ENCODE assay signal across 13 cellular contexts in genomic region chr9:129331772-129332512, GRCh38.
DNase-seq lines count a peak whose midpoint lies in the region; ATAC-seq, FAIRE-seq and TF ChIP-seq lines count a peak whose summit lies in the region.
"Had no signal": no experiment of that assay in that cellular context is flagged by ENCODE, and none has a peak within 500 bp of the region (broad histone marks: within the 10 kb centered on the region; RNA-seq: fewer than 3 reads in every experiment).

No MANE protein-coding gene starts in this region.

- H3K27ac ChIP-seq in HCT116 (ENCODE audit: low read depth, low read length) (peak overlapping the region; percentile 100), body of pancreas (peak overlapping the region in 3 of 4 donors; percentile 86 to 97 (median 93)), kidney (ENCODE audit: low read depth in 2 of 2, low read length in 2 of 2) (peak overlapping the region; percentile 6 to 43), suprapubic skin (peak overlapping the region; percentile 80)

- DNase-seq in HCT116 (ENCODE audit: low read depth, low spot score) (no peak), body of pancreas (no peak), kidney (no peak), suprapubic skin (ENCODE audit: low spot score in 2 of 2) (no peak), SIG-M5 (lab: John Stamatoyannopoulos, UW) (no peak), NCI-H1048 (lab: John Stamatoyannopoulos, UW) (no peak), T-helper 2 cell (no peak)
- DNase-seq: COR-L47; effector memory CD8-positive, alpha-beta T cell; PC-3; small intestine; T-helper 9 cell had no signal

- ATAC-seq in HCT116 (no peak), body of pancreas (no peak), HG03354 (IDR thresholded peaks at IDR 0.05; ENCODE audit: poor library complexity, severe bottlenecking, unreplicated experiment) (no peak)
- ATAC-seq: effector memory CD8-positive, alpha-beta T cell; PC-3 had no signal

- 85 to 89% methylated on average over 11 to 13 of the region's 13 CpGs for WGBS in body of pancreas, 2 donors
- 53% methylated on average over 13 of the region's 13 CpGs for WGBS in suprapubic skin

- H4K20me1 ChIP-seq in HCT116 (ENCODE audit: insufficient read depth), result no peaks in the 10 kb centered on the region

- TF ChIP-seq POLR2A in HCT116 (IDR thresholded peaks at IDR 0.05; ENCODE audit: borderline replicate concordance, extremely low read depth, insufficient read depth, insufficient read length) (no peak), body of pancreas (IDR thresholded peaks at IDR 0.05) (no peak), suprapubic skin (IDR thresholded peaks at IDR 0.05) (no peak)

- H2AFZ ChIP-seq in HCT116 (ENCODE audit: low read depth, low read length, poor library complexity, severe bottlenecking), result no peak overlapping the region

- no peak for TF ChIP-seq EP300 in suprapubic skin (IDR thresholded peaks at IDR 0.05)

- intact Hi-C loops in HCT116 (cut with micrococcal nuclease), result loop anchor here (5.0 kb wide), 1 partner anchor 155 kb away; no protein-coding TSS in a partner anchor
- intact Hi-C loops in body of pancreas (cut with DNase I), result no loop called here
- intact Hi-C loops in kidney (cut with DNase I), result no loop called here

- TF ChIP-seq CTCF in HCT116 (IDR thresholded peaks at IDR 0.05 in 2 of 3, conservative IDR thresholded peaks at IDR 0.05 in 1 of 3; ENCODE audit: borderline replicate concordance in 1 of 3, insufficient read depth in 1 of 3, low read depth in 2 of 3, low read length in 2 of 3) (no peak), body of pancreas (IDR thresholded peaks at IDR 0.05) (no peak), kidney (IDR thresholded peaks at IDR 0.05; ENCODE audit: borderline replicate concordance, extremely low read depth, insufficient read depth) (no peak), suprapubic skin (IDR thresholded peaks at IDR 0.05) (no peak)

- H3K9me2 ChIP-seq in HCT116 (ENCODE audit: insufficient read depth), result no peaks in the 10 kb centered on the region

- RAD21 ChIA-PET in HCT116 (lab: Charles Lee; ENCODE audit: low non-redundant PET in 1 of 2, low total read pairs in 2 of 2, uncharacterized antibody in 2 of 2, unreplicated experiment in 2 of 2), result no interaction called here

- H3K27me3 ChIP-seq in HCT116 (ENCODE audit: insufficient read depth, low read length), result no peaks in the 10 kb centered on the region
- H3K27me3 ChIP-seq in body of pancreas, result no peaks in the 10 kb centered on the region
- no peaks in the 10 kb centered on the region for H3K27me3 ChIP-seq in suprapubic skin

- FAIRE-seq in kidney (lab: Jason Lieb, UNC), result no peak
- FAIRE-seq: small intestine had no signal

- H3K79me2 ChIP-seq in HCT116 (ENCODE audit: insufficient read depth, low read length), result no peaks in the 10 kb centered on the region

- H3K9ac ChIP-seq in HCT116 (ENCODE audit: low read length) (no peak overlapping the region), kidney (ENCODE audit: low read length in 2 of 2) (no peak overlapping the region)

- H3K4me1 ChIP-seq in HCT116 (ENCODE audit: control insufficient read depth in 1 of 2, insufficient read depth in 2 of 2, low read length in 2 of 2), result peaks cover 43 to 57% of the 10 kb centered on the region in 2 experiments
- peaks cover 36% of the 10 kb centered on the region for H3K4me1 ChIP-seq in body of pancreas
- peaks cover 15 to 38% of the 10 kb centered on the region in 2 donors for H3K4me1 ChIP-seq in kidney (ENCODE audit: control insufficient read depth in 1 of 2, insufficient read depth in 1 of 2, low read depth in 1 of 2, low read length in 2 of 2)
- H3K4me1 ChIP-seq in suprapubic skin, result peaks cover 68% of the 10 kb centered on the region

- BruUV-seq in HCT116 (replicated peaks; lab: Mats Ljungman, UMichigan), result no TSS peak

- CTCF ChIA-PET in HCT116 (lab: Charles Lee), result no interaction called here

- no peak for TF ChIP-seq RAD21 in HCT116 (IDR thresholded peaks at IDR 0.05; ENCODE audit: low read depth)

- no peak overlapping the region; the same call in 1 of the 2 replicates for H3K4me2 ChIP-seq in HCT116 (ENCODE audit: low read length)

- peaks cover 0 to 18% of the 10 kb centered on the region in 2 experiments; a peak in 1 of 4 replicates for H3K9me3 ChIP-seq in HCT116 (ENCODE audit: control insufficient read depth in 1 of 2, insufficient read depth in 1 of 2, low read depth in 1 of 2, low read length in 2 of 2)
- no peaks in the 10 kb centered on the region for H3K9me3 ChIP-seq in body of pancreas
- peaks cover 0 to 11% of the 10 kb centered on the region in 2 donors for H3K9me3 ChIP-seq in kidney (ENCODE audit: control insufficient read depth in 1 of 2, low read length in 2 of 2)
- H3K9me3 ChIP-seq in suprapubic skin, result peaks cover 6% of the 10 kb centered on the region

- POLR2A ChIA-PET in HCT116 (lab: Charles Lee), result interaction anchor here (0.6 to 1.4 kb wide), 3 partner anchors 154 to 623 kb away, joined by 3 to 7 read pairs (median 3); partner anchors contain the start of gene IER5L

- no peak overlapping the region for H3K4me3 ChIP-seq in HCT116 (replicated peaks in 1 of 2; ENCODE audit: low read depth in 1 of 2, low read length in 2 of 2)
- no peak overlapping the region for H3K4me3 ChIP-seq in body of pancreas
- H3K4me3 ChIP-seq in kidney (ENCODE audit: low read length in 2 of 2), result no peak overlapping the region
- peak overlapping the region; percentile 13 for H3K4me3 ChIP-seq in suprapubic skin

- H3K36me3 ChIP-seq in HCT116 (ENCODE audit: control insufficient read depth in 1 of 2, insufficient read depth in 2 of 2, low read length in 2 of 2) (no peaks in the 10 kb centered on the region), body of pancreas (replicated peaks in 1 of 2; ENCODE audit: insufficient read depth in 1 of 2, low read depth in 2 of 2) (no peaks in the 10 kb centered on the region), kidney (ENCODE audit: control insufficient read depth in 1 of 2, insufficient read depth in 2 of 2, low read length in 2 of 2) (no peaks in the 10 kb centered on the region), suprapubic skin (no peaks in the 10 kb centered on the region)

TF ChIP-seq in HCT116, 20 proteins besides CTCF, POLR2A, EP300 and RAD21:
- TF ChIP-seq REST (IDR thresholded peaks at IDR 0.05; ENCODE audit: low read depth), result no peak
- TF ChIP-seq FOSL1 (IDR thresholded peaks at IDR 0.05; ENCODE audit: low read depth), result no peak
- TF ChIP-seq YY1 (IDR thresholded peaks at IDR 0.05; ENCODE audit: extremely low read depth, insufficient replicate concordance, low read depth, low read length), result no peak
- TF ChIP-seq ZNF274 (IDR thresholded peaks at IDR 0.05; ENCODE audit: low read depth, low read length), result no peak
- no peak for TF ChIP-seq CBX3 (IDR thresholded peaks at IDR 0.05; ENCODE audit: low read depth)
- no peak for TF ChIP-seq ZFX (IDR thresholded peaks at IDR 0.05)
- TF ChIP-seq TCF7L2 (IDR thresholded peaks at IDR 0.05; ENCODE audit: borderline replicate concordance, extremely low read depth, insufficient read depth, insufficient read length), result no peak

Comparison
In these comparisons a context has a peak if more than half of its experiments do, and no peak if none do; other contexts are left out.
1. H3K27ac ChIP-seq: peak in every context shown above with its lines; median percentile 100 in HCT116; 93 in body of pancreas; 80 in suprapubic skin; 24 in kidney.